In the genomic region with DNA sequence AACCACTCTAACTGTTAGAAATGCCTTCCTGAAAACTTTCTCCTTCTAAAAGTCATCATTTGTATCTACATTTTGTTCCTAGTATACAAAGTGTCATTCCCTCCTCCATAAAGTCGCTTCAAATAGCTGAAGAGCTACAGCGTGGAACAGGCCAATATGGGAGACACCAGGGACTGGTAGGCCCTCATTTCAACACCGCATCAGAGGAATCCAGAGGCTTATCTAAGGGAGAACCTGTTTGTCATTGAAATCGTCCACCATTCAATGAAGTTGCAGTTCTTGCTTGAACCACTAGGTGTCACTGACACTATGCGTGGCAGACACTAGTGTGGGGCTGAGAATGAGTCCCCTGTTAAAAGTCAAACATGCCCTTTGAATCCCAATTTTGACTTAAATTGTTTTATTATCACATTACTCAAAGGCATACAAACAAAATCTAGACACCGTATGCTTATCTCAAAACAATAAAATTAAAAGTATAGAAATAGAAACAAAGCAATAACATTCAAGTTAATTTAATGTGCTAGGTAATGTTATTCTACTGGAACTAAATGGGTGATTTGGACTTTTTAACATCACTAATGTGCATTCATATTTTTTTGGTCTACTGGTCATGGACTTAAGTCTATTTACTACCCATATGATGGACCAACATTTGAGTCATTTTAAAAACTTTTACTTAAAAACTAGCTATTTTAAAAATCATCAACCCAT, we compare ENCODE assay signal across 8 cellular contexts.
DNase-seq lines count a peak whose midpoint lies in the region; ATAC-seq and TF ChIP-seq lines count a peak whose summit lies in the region.

No MANE protein-coding gene starts in this region.

- no peak for TF ChIP-seq EP300 in gastroesophageal sphincter (IDR thresholded peaks at IDR 0.05)

- no peaks in the 10 kb centered on the region for H3K4me1 ChIP-seq in gastroesophageal sphincter

- 0 to 2% methylated on average over 4 to 6 of the region's 6 CpGs for WGBS in gastroesophageal sphincter (ENCODE audit: low coverage in 1 of 2), 2 donors

- no peak for TF ChIP-seq POLR2A in gastroesophageal sphincter (IDR thresholded peaks at IDR 0.05)

- TF ChIP-seq CTCF in GM20000 (IDR thresholded peaks at IDR 0.05; ENCODE audit: extremely low read depth, missing control alignments): peak; percentile 57
- peak; percentile 67 to 90 (median 80) for TF ChIP-seq CTCF in gastroesophageal sphincter (IDR thresholded peaks at IDR 0.05)

- no peaks in the 10 kb centered on the region for H3K36me3 ChIP-seq in gastroesophageal sphincter

- no peaks in the 10 kb centered on the region for H3K9me3 ChIP-seq in gastroesophageal sphincter

- peak; percentile 48 for ATAC-seq in gastroesophageal sphincter
- no peak for ATAC-seq in HG03469 (IDR thresholded peaks at IDR 0.05; ENCODE audit: unreplicated experiment)
- ATAC-seq in GM21619 (IDR thresholded peaks at IDR 0.05; ENCODE audit: unreplicated experiment): no peak

- no peak overlapping the region for H3K4me3 ChIP-seq in gastroesophageal sphincter

- DNase-seq in CMK (ENCODE audit: low read depth): peak; percentile 81
- DNase-seq in GM20000 (ENCODE audit: low spot score): peak; percentile 44
- peak; percentile 61 for DNase-seq in NCI-H345 treated with DMSO at 0.1 percent for 48 hours (lab: John Stamatoyannopoulos, UW; ENCODE audit: unreplicated experiment)
- DNase-seq in activated T-cell treated with anti-CD3 and anti-CD28 coated beads, Interleukin-2, amount 50 U/mL, for 48 hours: peak; percentile 38 to 40
- peak; percentile 2 for DNase-seq in occipital lobe (lab: John Stamatoyannopoulos, UW)

- peaks cover 8% of the 10 kb centered on the region for H3K27me3 ChIP-seq in gastroesophageal sphincter

- H3K27ac ChIP-seq in gastroesophageal sphincter: no peak overlapping the region

Comparison
In these comparisons a context has a peak if more than half of its experiments do, and no peak if none do; other contexts are left out.
1. DNase-seq: peak in every context shown above with its lines; median percentile 81 in CMK; 61 in NCI-H345 treated with DMSO at 0.1 percent for 48 hours; 44 in GM20000; 39 in activated T-cell treated with anti-CD3 and anti-CD28 coated beads, Interleukin-2, amount 50 U/mL, for 48 hours; 2 in occipital lobe.